ENCODE assay signal across 1 cellular context in genomic region chr3:17742092-17742836, GRCh38.
TF ChIP-seq lines count a peak whose summit lies in the region.

TBC1D5 (minus strand) TSS chr3:17742631; CDS start chr3:17508570, 234,061 bp downstream.

TF ChIP-seq in K562, 482 proteins besides CTCF, POLR2A, EP300 and RAD21 (continued from another document):
- no peak for TF ChIP-seq ZBTB34 (CRISPR knock-in tag; IDR thresholded peaks at IDR 0.05)
- TF ChIP-seq ZSCAN32 (CRISPR knock-in tag; IDR thresholded peaks at IDR 0.05), result peak; percentile 52; the same call in 1 of the 2 replicates
- no peak for TF ChIP-seq ARHGAP35 (IDR thresholded peaks at IDR 0.05; ENCODE audit: partially characterized antibody)
- peak; percentile 75; the same call in 1 of the 2 replicates for TF ChIP-seq ZNF133 (CRISPR knock-in tag; IDR thresholded peaks at IDR 0.05)
- no peak for TF ChIP-seq RFX5 (IDR thresholded peaks at IDR 0.05; ENCODE audit: low read depth, low read length)
- TF ChIP-seq FUS (optimal IDR thresholded peaks at IDR 0.05; ENCODE audit: low read depth, low read length), result peak; percentile 58
- TF ChIP-seq ID3 (CRISPR knock-in tag; IDR thresholded peaks at IDR 0.05), result no peak
- peak; percentile 71; the same call in 1 of the 2 replicates for TF ChIP-seq ID3 (tag; IDR thresholded peaks at IDR 0.05)
- peak; percentile 96 for TF ChIP-seq AFF4 (CRISPR knock-in tag; IDR thresholded peaks at IDR 0.05)
- no peak for TF ChIP-seq ASH1L (IDR thresholded peaks at IDR 0.05; ENCODE audit: borderline replicate concordance, low read depth, partially characterized antibody)
- no peak for TF ChIP-seq RBM39 (optimal IDR thresholded peaks at IDR 0.05; ENCODE audit: low read depth, low read length)
- TF ChIP-seq ETV1 (tag; conservative IDR thresholded peaks at IDR 0.05; ENCODE audit: low read depth), result peak; percentile 76
- no peak for TF ChIP-seq BRCA1 (IDR thresholded peaks at IDR 0.05)
- no peak for TF ChIP-seq BRCA1 (CRISPR knock-in tag; IDR thresholded peaks at IDR 0.05)
- peak; percentile 20 to 76; a peak in 2 of 4 replicates for TF ChIP-seq FOXA3 (CRISPR knock-in tag; conservative IDR thresholded peaks at IDR 0.05 in 1 of 2, IDR thresholded peaks at IDR 0.05 in 1 of 2)
- peak; percentile 89 for TF ChIP-seq ZBTB43 (CRISPR knock-in tag; IDR thresholded peaks at IDR 0.05)
TF ChIP-seq in K562: peak in this region for 218.
